13 cellular contexts compared by ENCODE assay signal in the genomic region with DNA sequence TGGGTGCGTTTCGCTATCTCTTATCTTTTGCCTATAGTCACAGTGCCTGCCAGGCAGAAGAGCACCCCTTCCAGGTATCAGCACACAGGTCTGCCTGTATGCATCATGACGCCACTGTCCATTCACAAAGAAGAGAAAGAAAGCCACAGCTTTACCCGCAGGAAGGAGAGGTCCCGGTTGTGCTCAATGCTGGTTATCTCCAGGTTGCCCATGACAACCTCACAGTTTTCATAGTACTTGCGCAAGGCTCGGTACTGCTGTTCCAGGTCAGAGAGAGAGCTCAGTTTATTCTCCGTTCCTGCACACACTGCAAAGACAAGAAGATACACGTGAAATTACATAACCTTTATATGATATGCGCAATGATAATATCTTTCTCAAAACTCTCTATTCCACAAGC.
A peak's percentile ranks its signal among the peaks of the same experiment; 100 is the strongest.
DNase-seq lines count a peak whose midpoint lies in the region; ATAC-seq and TF ChIP-seq lines count a peak whose summit lies in the region.
"Had no signal": no experiment of that assay in that cellular context is flagged by ENCODE, and none has a peak within 500 bp of the region (broad histone marks: within the 10 kb centered on the region; RNA-seq: fewer than 3 reads in every experiment).

No MANE protein-coding gene starts in this region.

- H3K36me3 ChIP-seq in RWPE2 (ENCODE audit: low read depth) (no peaks in the 10 kb centered on the region), parathyroid adenoma (ENCODE audit: control insufficient read depth, insufficient read depth, low read length) (no peaks in the 10 kb centered on the region)
- H3K36me3 ChIP-seq: heart right ventricle had no signal

- H3K4me1 ChIP-seq in RWPE2 (ENCODE audit: insufficient read depth, poor library complexity, severe bottlenecking), result no peaks in the 10 kb centered on the region
- no peaks in the 10 kb centered on the region for H3K4me1 ChIP-seq in parathyroid adenoma
- H3K4me1 ChIP-seq: heart right ventricle had no signal

- H3K9ac ChIP-seq in parathyroid adenoma, result no peak overlapping the region

- peak overlapping the region; percentile 44 for H2AFZ ChIP-seq in parathyroid adenoma

- H3K4me2 ChIP-seq in parathyroid adenoma (ENCODE audit: low read length), result no peak overlapping the region

- H3K27ac ChIP-seq in RWPE2 (ENCODE audit: poor library complexity, severe bottlenecking) (no peak overlapping the region), parathyroid adenoma (peak overlapping the region; percentile 40)
- H3K27ac ChIP-seq: epithelial cell of prostate, heart right ventricle, skin epidermis had no signal

- intact Hi-C loops in head of caudate nucleus (cut with DNase I), result no loop called here

- H3K27me3 ChIP-seq in RWPE2 (ENCODE audit: insufficient read depth, poor library complexity, severe bottlenecking) (no peaks in the 10 kb centered on the region), parathyroid adenoma (ENCODE audit: control insufficient read depth, insufficient read depth, low read length) (no peaks in the 10 kb centered on the region)
- H3K27me3 ChIP-seq: heart right ventricle had no signal

- H3K4me3 ChIP-seq in RWPE2 (ENCODE audit: severe bottlenecking) (no peak overlapping the region), parathyroid adenoma (ENCODE audit: low read depth, low read length) (no peak overlapping the region)
- H3K4me3 ChIP-seq: skin epidermis had no signal

- H3K9me3 ChIP-seq in RWPE2 (ENCODE audit: severe bottlenecking) (no peaks in the 10 kb centered on the region), parathyroid adenoma (ENCODE audit: control insufficient read depth, low read length) (no peaks in the 10 kb centered on the region)

- peak; percentile 42 for DNase-seq in HuH-7 (ENCODE audit: low spot score)
- no peak for DNase-seq in RWPE2 (ENCODE audit: low spot score)
- DNase-seq in head of caudate nucleus, result peak; percentile 4 to 82 (median 44)
- DNase-seq in NCI-H187 treated with DMSO at 0.1 percent for 48 hours (lab: John Stamatoyannopoulos, UW), result no peak
- DNase-seq: CD8-positive, alpha-beta memory T cell; heart right ventricle; NCI-H2081 treated with DMSO at 0.1 percent for 48 hours; stimulated activated naive CD8-positive, alpha-beta T cell treated with anti-CD3 and anti-CD28 coated beads, Interleukin-15, Interleukin-2, amounts not matched to agents 100 U/mL and 50 U/mL, for 24 hours had no signal

- no peaks in the 10 kb centered on the region for H3K79me2 ChIP-seq in parathyroid adenoma

- no peak for TF ChIP-seq CTCF in RWPE2 (IDR thresholded peaks at IDR 0.05; ENCODE audit: poor library complexity, severe bottlenecking)
- no peak for TF ChIP-seq CTCF in parathyroid adenoma (IDR thresholded peaks at IDR 0.05)

- peak; percentile 45; the same call in 2 of the 3 replicates for ATAC-seq in RWPE2 (ENCODE audit: low read depth)
- no peak for ATAC-seq in GM18861 (IDR thresholded peaks at IDR 0.05; ENCODE audit: unreplicated experiment)
- ATAC-seq in activated CD4-positive, CD25-positive, alpha-beta regulatory T cell treated with anti-CD3 and anti-CD28 coated beads, Interleukin-2, amount 50 U/mL, for 24 hours, result no peak
- ATAC-seq: stimulated activated naive CD8-positive, alpha-beta T cell treated with anti-CD3 and anti-CD28 coated beads, Interleukin-15, Interleukin-2, amounts not matched to agents 100 U/mL and 50 U/mL, for 24 hours had no signal

Comparison
In these comparisons a context has a peak if more than half of its experiments do, and no peak if none do; other contexts are left out.
1. DNase-seq: peak in HuH-7 (single experiment) and head of caudate nucleus (42 of 42); none in RWPE2 (single experiment) and NCI-H187 treated with DMSO at 0.1 percent for 48 hours (single experiment).